In genomic region chr13:96034662-96035061, GRCh38 we compare ENCODE assay signal across 22 cellular contexts. TPM values are rescaled to one million over a fixed set of nuclear protein-coding genes. Genes with fewer than 3 reads are reported as not detected.
DNase-seq lines count a peak whose midpoint lies in the region; ATAC-seq and TF ChIP-seq lines count a peak whose summit lies in the region.
"Had no signal": no experiment of that assay in that cellular context is flagged by ENCODE, and none has a peak within 500 bp of the region (broad histone marks: within the 10 kb centered on the region; RNA-seq: fewer than 3 reads in every experiment).

No MANE protein-coding gene starts in this region.

- TF ChIP-seq CTCF in body of pancreas (IDR thresholded peaks at IDR 0.05) (peak in 4 of 7 experiments; percentile 20 to 45 (median 38)), lower lobe of right lung (IDR thresholded peaks at IDR 0.05) (no peak), stomach (IDR thresholded peaks at IDR 0.05) (no peak)

- H3K4me3 ChIP-seq in body of pancreas (no peak overlapping the region), lower lobe of right lung (no peak overlapping the region), stomach (no peak overlapping the region)
- H3K4me3 ChIP-seq: BLaER1 treated with 17β-estradiol and CSF1 and Interleukin-3, amounts not matched to agents 10 nM and 100 nM; PC-9 had no signal

- no peak for TF ChIP-seq EP300 in stomach (IDR thresholded peaks at IDR 0.05)

- H3K9me3 ChIP-seq in body of pancreas = no peaks in the 10 kb centered on the region
- no peaks in the 10 kb centered on the region for H3K9me3 ChIP-seq in lower lobe of right lung
- no peaks in the 10 kb centered on the region for H3K9me3 ChIP-seq in stomach

- 36 to 54% methylated on average over 3 to 10 of the region's 10 CpGs for WGBS in body of pancreas, 2 donors
- 37 to 74% (median 71%) methylated on average over 6 to 10 of the region's 10 CpGs for WGBS in stomach, 5 donors

- DNase-seq in SHP77 (lab: John Stamatoyannopoulos, UW) = peak; percentile 21 to 48
- no peak for DNase-seq in SHP77 treated with DMSO at 0.1 percent for 48 hours (lab: John Stamatoyannopoulos, UW)
- peak; percentile 77 to 91 (median 84) for DNase-seq in body of pancreas
- peak; percentile 32 for DNase-seq in lower lobe of right lung
- peak; percentile 90 for DNase-seq in stomach
- no peak for DNase-seq in hepatic stellate cell (ENCODE audit: low spot score)
- no peak for DNase-seq in NCI-H187 (lab: John Stamatoyannopoulos, UW)
- DNase-seq in head of caudate nucleus = no peak
- DNase-seq: Calu3; CD8-positive, alpha-beta T cell; GDM1; Karpas-422; MV-4-11; NCI-H1417; NCI-H1694 treated with DMSO at 0.1 percent for 48 hours; NCI-H446; NCI-H526; PC-9; RPMI8226 had no signal

- H3K27ac ChIP-seq in body of pancreas (peak overlapping the region; percentile 41 to 72 (median 70)), lower lobe of right lung (no peak overlapping the region), stomach (peak overlapping the region; percentile 28 to 67 (median 52))
- H3K27ac ChIP-seq: 22Rv1; BLaER1 treated with 17β-estradiol and CSF1 and Interleukin-3, amounts not matched to agents 10 nM and 100 nM; PC-9 had no signal

- peak in 1 of 3 donors; percentile 25 for TF ChIP-seq POLR2A in body of pancreas (IDR thresholded peaks at IDR 0.05)
- no peak for TF ChIP-seq POLR2A in stomach (IDR thresholded peaks at IDR 0.05)

- H3K27me3 ChIP-seq in body of pancreas = no peaks in the 10 kb centered on the region
- no peaks in the 10 kb centered on the region for H3K27me3 ChIP-seq in lower lobe of right lung (ENCODE audit: low read depth)
- H3K27me3 ChIP-seq in stomach = no peaks in the 10 kb centered on the region
- H3K27me3 ChIP-seq: BLaER1 treated with 17β-estradiol and CSF1 and Interleukin-3, amounts not matched to agents 10 nM and 100 nM had no signal

- peaks cover 37% of the 10 kb centered on the region for H3K4me1 ChIP-seq in body of pancreas
- no peaks in the 10 kb centered on the region for H3K4me1 ChIP-seq in lower lobe of right lung
- peaks cover 0 to 18% (median 9%) of the 10 kb centered on the region in 4 donors for H3K4me1 ChIP-seq in stomach
- H3K4me1 ChIP-seq: BLaER1 treated with 17β-estradiol and CSF1 and Interleukin-3, amounts not matched to agents 10 nM and 100 nM had no signal

- intact Hi-C loops in body of pancreas (cut with DNase I) (no loop called here), lower lobe of right lung (cut with DNase I) (no loop called here), stomach (cut with DNase I; ENCODE audit: low total_unique reads) (no loop called here), head of caudate nucleus (cut with DNase I) (no loop called here)

- ATAC-seq in body of pancreas (peak; percentile 93), lower lobe of right lung (no peak)
- ATAC-seq: CD8-positive, alpha-beta T cell; SK-N-SH treated with all-trans-retinoic acid at 6 μM for 48 hours had no signal

- H3K36me3 ChIP-seq in body of pancreas (replicated peaks in 1 of 2; ENCODE audit: insufficient read depth in 1 of 2, low read depth in 2 of 2) = no peaks in the 10 kb centered on the region
- H3K36me3 ChIP-seq in lower lobe of right lung = no peaks in the 10 kb centered on the region
- peaks cover 0 to 6% (median 0%) of the 10 kb centered on the region in 4 donors for H3K36me3 ChIP-seq in stomach
- H3K36me3 ChIP-seq: BLaER1 treated with 17β-estradiol and CSF1 and Interleukin-3, amounts not matched to agents 10 nM and 100 nM had no signal

RNA-seq across cellular contexts. Expression of gene UGGT2, which starts 18.5 kb away (rescaled TPM):
- 10 to 100 TPM; 49.8 TPM for total RNA-seq in body of pancreas
- 18.0 TPM for total RNA-seq in lower lobe of right lung
- 100 to 1,000 TPM in 2 of 5 donors, 10 to 100 TPM in 3; 18.2 to 140 (median 50.2) TPM for total RNA-seq in stomach
- 1 to 10 TPM; 2.1 to 4.8 (median 3.4) TPM for polyA plus RNA-seq in stomach
- total RNA-seq: CD8-positive, alpha-beta T cell had no signal

RNA-seq across cellular contexts. Expression of gene HS6ST3, which starts 55.2 kb away (rescaled TPM):
- 1 to 10 TPM; 1.3 to 2.3 TPM for total RNA-seq in body of pancreas
- 0.06 TPM for total RNA-seq in lower lobe of right lung
- 1 to 10 TPM in 3 of 5 donors, under 1 TPM in 1, not detected in 1; 0.58 to 4.0 (median 3.3) TPM for total RNA-seq in stomach
- under 1 TPM; 0.15 to 0.75 (median 0.31) TPM for polyA plus RNA-seq in stomach
- total RNA-seq: Calu3; CD8-positive, alpha-beta T cell; PC-9 had no signal

Comparison
In these comparisons a context has a peak if more than half of its experiments do, and no peak if none do; other contexts are left out.
1. DNase-seq: peak in SHP77 (2 of 2), body of pancreas (4 of 4), lower lobe of right lung (single experiment) and stomach (single experiment); none in SHP77 treated with DMSO at 0.1 percent for 48 hours (single experiment), hepatic stellate cell (single experiment), NCI-H187 (0 of 2) and head of caudate nucleus (0 of 42).
2. CTCF ChIP-seq: peak in body of pancreas (4 of 7); none in lower lobe of right lung (single experiment) and stomach (0 of 7).